1 cellular context compared by ENCODE assay signal in genomic region chr2:29920631-29921559, GRCh38.
TF ChIP-seq lines count a peak whose summit lies in the region.

No MANE protein-coding gene starts in this region.

TF ChIP-seq in GM23338, 12 proteins besides CTCF, POLR2A, EP300 and RAD21 (continued from another document):
- TF ChIP-seq, protein P1, sequence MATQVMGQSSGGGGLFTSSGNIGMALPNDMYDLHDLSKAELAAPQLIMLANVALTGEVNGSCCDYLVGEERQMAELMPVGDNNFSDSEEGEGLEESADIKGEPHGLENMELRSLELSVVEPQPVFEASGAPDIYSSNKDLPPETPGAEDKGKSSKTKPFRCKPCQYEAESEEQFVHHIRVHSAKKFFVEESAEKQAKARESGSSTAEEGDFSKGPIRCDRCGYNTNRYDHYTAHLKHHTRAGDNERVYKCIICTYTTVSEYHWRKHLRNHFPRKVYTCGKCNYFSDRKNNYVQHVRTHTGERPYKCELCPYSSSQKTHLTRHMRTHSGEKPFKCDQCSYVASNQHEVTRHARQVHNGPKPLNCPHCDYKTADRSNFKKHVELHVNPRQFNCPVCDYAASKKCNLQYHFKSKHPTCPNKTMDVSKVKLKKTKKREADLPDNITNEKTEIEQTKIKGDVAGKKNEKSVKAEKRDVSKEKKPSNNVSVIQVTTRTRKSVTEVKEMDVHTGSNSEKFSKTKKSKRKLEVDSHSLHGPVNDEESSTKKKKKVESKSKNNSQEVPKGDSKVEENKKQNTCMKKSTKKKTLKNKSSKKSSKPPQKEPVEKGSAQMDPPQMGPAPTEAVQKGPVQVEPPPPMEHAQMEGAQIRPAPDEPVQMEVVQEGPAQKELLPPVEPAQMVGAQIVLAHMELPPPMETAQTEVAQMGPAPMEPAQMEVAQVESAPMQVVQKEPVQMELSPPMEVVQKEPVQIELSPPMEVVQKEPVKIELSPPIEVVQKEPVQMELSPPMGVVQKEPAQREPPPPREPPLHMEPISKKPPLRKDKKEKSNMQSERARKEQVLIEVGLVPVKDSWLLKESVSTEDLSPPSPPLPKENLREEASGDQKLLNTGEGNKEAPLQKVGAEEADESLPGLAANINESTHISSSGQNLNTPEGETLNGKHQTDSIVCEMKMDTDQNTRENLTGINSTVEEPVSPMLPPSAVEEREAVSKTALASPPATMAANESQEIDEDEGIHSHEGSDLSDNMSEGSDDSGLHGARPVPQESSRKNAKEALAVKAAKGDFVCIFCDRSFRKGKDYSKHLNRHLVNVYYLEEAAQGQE (IDR thresholded peaks at IDR 0.05; ENCODE audit: unreplicated experiment): no peak
- TF ChIP-seq STAT1 (IDR thresholded peaks at IDR 0.05; ENCODE audit: unreplicated experiment) (no peak), POLR2AphosphoS5 (IDR thresholded peaks at IDR 0.05; ENCODE audit: low read depth) (no peak), NANOG (IDR thresholded peaks at IDR 0.05; ENCODE audit: borderline replicate concordance) (no peak)
TF ChIP-seq in GM23338: peak in this region for 0.
